14 cellular contexts compared by ENCODE assay signal in genomic region chr17:41814195-41814594, GRCh38. TPM values are rescaled to one million over a fixed set of nuclear protein-coding genes. Genes with fewer than 3 reads are reported as not detected.
DNase-seq lines count a peak whose midpoint lies in the region; ATAC-seq, FAIRE-seq and TF ChIP-seq lines count a peak whose summit lies in the region.
"Had no signal": no experiment of that assay in that cellular context is flagged by ENCODE, and none has a peak within 500 bp of the region (broad histone marks: within the 10 kb centered on the region; RNA-seq: fewer than 3 reads in every experiment).

No MANE protein-coding gene starts in this region.

- H4K20me1 ChIP-seq in osteoblast (ENCODE audit: insufficient read depth, low read length), result peaks cover 43% of the 10 kb centered on the region

- peaks cover 17% of the 10 kb centered on the region for H3K4me1 ChIP-seq in Caco-2
- H3K4me1 ChIP-seq in osteoblast (ENCODE audit: insufficient read depth, low read length), result peaks cover 26% of the 10 kb centered on the region
- H3K4me1 ChIP-seq in pancreas, result peaks cover 5 to 14% (median 7%) of the 10 kb centered on the region in 3 donors

- H3K27ac ChIP-seq in osteoblast (ENCODE audit: low read depth, low read length) (peak overlapping the region; percentile 70), pancreas (no peak overlapping the region)
- H3K27ac ChIP-seq: KMS-11 had no signal

- POLR2A ChIA-PET in Caco-2 (lab: Charles Lee), result no interaction called here

- peak overlapping the region; percentile 88 for H3K4me2 ChIP-seq in osteoblast (ENCODE audit: insufficient read depth, low read length)
- H3K4me2 ChIP-seq: KMS-11 had no signal

- intact Hi-C loops in Caco-2 (cut with micrococcal nuclease; ENCODE audit: unreplicated experiment) (no loop called here), pancreas (cut with DNase I) (loop anchor here in 1 of 3 donors (10.0 kb wide), 1 partner anchor 51 kb away; the partner anchor contains the start of gene KLHL11), CD14-positive monocyte (cut with micrococcal nuclease) (no loop called here)

- peaks cover 6% of the 10 kb centered on the region for H3K4me1 Mint-ChIP-seq in Caco-2 (ENCODE audit: low read depth, unreplicated experiment)
- H3K4me1 Mint-ChIP-seq in CD14-positive monocyte, result peaks cover 14% of the 10 kb centered on the region

- H2AFZ ChIP-seq in osteoblast (ENCODE audit: low read length), result no peak overlapping the region

- H3K27me3 ChIP-seq in Caco-2 (replicated peaks; ENCODE audit: control insufficient read depth, insufficient read depth, low read length) (no peaks in the 10 kb centered on the region), osteoblast (ENCODE audit: insufficient read depth, low read length) (no peaks in the 10 kb centered on the region), pancreas (no peaks in the 10 kb centered on the region)

- H3K79me2 ChIP-seq in osteoblast (ENCODE audit: insufficient read depth, low read length), result peaks cover 80% of the 10 kb centered on the region

- TF ChIP-seq CTCF in Caco-2 (IDR thresholded peaks at IDR 0.05; ENCODE audit: insufficient read depth in 1 of 2, low read depth in 1 of 2, low read length in 1 of 2, severe bottlenecking in 1 of 2, unreplicated experiment in 1 of 2) (no peak), osteoblast (IDR thresholded peaks at IDR 0.05; ENCODE audit: extremely low read depth, low read depth, low read length) (no peak), pancreas (IDR thresholded peaks at IDR 0.05) (no peak), CD14-positive monocyte (IDR thresholded peaks at IDR 0.05) (no peak)

- H3K27me3 Mint-ChIP-seq in Caco-2 (ENCODE audit: insufficient read depth, unreplicated experiment) (no peaks in the 10 kb centered on the region), CD14-positive monocyte (ENCODE audit: low read depth in 3 of 3) (peaks cover 28 to 50% (median 40%) of the 10 kb centered on the region in 3 donors)

- H3K9me3 Mint-ChIP-seq in Caco-2 (ENCODE audit: unreplicated experiment) (no peaks in the 10 kb centered on the region), CD14-positive monocyte (peaks cover 0 to 8% (median 2%) of the 10 kb centered on the region in 7 donors)
- H3K9me3 Mint-ChIP-seq: activated naive CD8-positive, alpha-beta T cell treated with anti-CD3 and anti-CD28 coated beads, Interleukin-2, amount 50 U/mL, for 24 hours had no signal

- BruUV-seq in Caco-2 (replicated peaks; lab: Mats Ljungman, UMichigan), result no TSS peak

- peak; percentile 88 for FAIRE-seq in RCC 7860 (lab: Jason Lieb, UNC)
- no peak for FAIRE-seq in pancreas (lab: Jason Lieb, UNC)

- peak overlapping the region; percentile 99 for H3K4me3 Mint-ChIP-seq in Caco-2 (ENCODE audit: unreplicated experiment)
- H3K4me3 Mint-ChIP-seq in CD14-positive monocyte, result no peak overlapping the region
- H3K4me3 Mint-ChIP-seq: activated naive CD8-positive, alpha-beta T cell treated with anti-CD3 and anti-CD28 coated beads, Interleukin-2, amount 50 U/mL, for 24 hours had no signal

- peaks cover 43% of the 10 kb centered on the region for H3K36me3 Mint-ChIP-seq in Caco-2 (ENCODE audit: insufficient read depth, unreplicated experiment)
- peaks cover 4 to 5% of the 10 kb centered on the region in 2 donors for H3K36me3 Mint-ChIP-seq in CD14-positive monocyte

- H3K27ac Mint-ChIP-seq in Caco-2 (ENCODE audit: unreplicated experiment) (peak overlapping the region; percentile 97), CD14-positive monocyte (no peak overlapping the region)
- H3K27ac Mint-ChIP-seq: activated naive CD8-positive, alpha-beta T cell treated with anti-CD3 and anti-CD28 coated beads, Interleukin-2, amount 50 U/mL, for 24 hours had no signal

- H3K9me3 ChIP-seq in Caco-2, result no peaks in the 10 kb centered on the region
- no peaks in the 10 kb centered on the region for H3K9me3 ChIP-seq in osteoblast (ENCODE audit: low read depth, low read length)
- no peaks in the 10 kb centered on the region for H3K9me3 ChIP-seq in pancreas

- CTCF ChIA-PET in Caco-2 (lab: Charles Lee), result no interaction called here

- DNase-seq in Caco-2, result no peak
- DNase-seq in RCC 7860 (ENCODE audit: low spot score), result peak; percentile 81
- peak; percentile 32 for DNase-seq in epidermal melanocyte (ENCODE audit: insufficient read length, low spot score)
- peak; percentile 83 for DNase-seq in osteoblast (ENCODE audit: insufficient read length, low spot score, missing footprints)
- DNase-seq in NCI-H524 (lab: John Stamatoyannopoulos, UW), result no peak
- no peak for DNase-seq in pancreas
- no peak for DNase-seq in NCI-H2081 (lab: John Stamatoyannopoulos, UW)
- no peak for DNase-seq in CD14-positive monocyte (ENCODE audit: low spot score)
- DNase-seq: activated naive CD8-positive, alpha-beta T cell treated with anti-CD3 and anti-CD28 coated beads, Interleukin-2, amount 50 U/mL, for 24 hours; left ventricle myocardium superior; NCI-H226 had no signal

- H3K4me3 ChIP-seq in Caco-2 (ENCODE audit: low read depth, low read length) (peak overlapping the region; percentile 91), osteoblast (ENCODE audit: insufficient read depth, low read length) (peak overlapping the region; percentile 85), pancreas (no peak overlapping the region)

- H3K36me3 ChIP-seq in Caco-2 (ENCODE audit: control insufficient read depth, insufficient read depth, low read length) (peaks cover 3% of the 10 kb centered on the region), osteoblast (ENCODE audit: insufficient read depth, low read length) (peaks cover 24% of the 10 kb centered on the region), pancreas (no peaks in the 10 kb centered on the region)

- 7 to 20% methylated on average over 1 of the region's 1 CpG for WGBS in pancreas, 2 donors

- no peak for ATAC-seq in pancreas
- ATAC-seq: activated naive CD8-positive, alpha-beta T cell treated with anti-CD3 and anti-CD28 coated beads, Interleukin-2, amount 50 U/mL, for 24 hours; left ventricle myocardium superior; sciatic nerve had no signal

RNA-seq across cellular contexts. Expression of gene FKBP10, which starts 1.4 kb away (rescaled TPM):
- total RNA-seq in Caco-2 (2022), result 112 and 132 TPM in 2 replicates
- total RNA-seq in osteoblast, result 387 and 396 TPM in 2 replicates
- 10 to 100 TPM in 4 of 6 donors, 1 to 10 TPM in 2; 4.5 to 35.3 (median 11.7) TPM for total RNA-seq in pancreas
- 10 to 100 TPM in 1 of 2 donors, 1 to 10 TPM in 1; 9.1 to 17.3 TPM for polyA plus RNA-seq in pancreas
- polyA plus RNA-seq in CD14-positive monocyte, result not detected

RNA-seq across cellular contexts. Expression of gene P3H4, which starts 2.4 kb away (rescaled TPM):
- total RNA-seq in Caco-2 (2022) (34.1 and 39.2 TPM in 2 replicates), osteoblast (59.7 and 66.6 TPM in 2 replicates), pancreas (10 to 100 TPM in 3 of 6 donors, 1 to 10 TPM in 3; 8.4 to 15.7 (median 10.1) TPM)
- polyA plus RNA-seq in pancreas (10 to 100 TPM; 13.0 to 16.6 TPM), CD14-positive monocyte (under 1 TPM; 0.16 to 0.46 TPM)

RNA-seq across cellular contexts. Expression of gene NT5C3B, which starts 21.8 kb away (rescaled TPM):
- 85.4 and 94.5 TPM in 2 replicates for total RNA-seq in Caco-2 (2022)
- total RNA-seq in osteoblast, result 69.8 and 70.4 TPM in 2 replicates
- 10 to 100 TPM; 24.2 to 35.6 (median 27.0) TPM for total RNA-seq in pancreas
- polyA plus RNA-seq in pancreas, result 100 to 1,000 TPM in 1 of 2 donors, 10 to 100 TPM in 1; 89.7 to 102 TPM
- 10 to 100 TPM; 13.5 to 14.2 TPM for polyA plus RNA-seq in CD14-positive monocyte

RNA-seq across cellular contexts. Expression of gene KLHL10, which starts 23.4 kb away (rescaled TPM):
- not detected in 2 replicates for total RNA-seq in Caco-2 (2022)
- total RNA-seq in osteoblast, result 0.36 and 0.59 TPM in 2 replicates
- not detected for total RNA-seq in pancreas
- polyA plus RNA-seq in pancreas, result under 1 TPM in 1 of 2 donors, not detected in 1; 0.02 TPM
- polyA plus RNA-seq in CD14-positive monocyte, result not detected
- total RNA-seq: epithelial cell of proximal tubule, sciatic nerve had no signal

RNA-seq across cellular contexts. Expression of gene JUP, which starts 27.7 kb away (rescaled TPM):
- 392 and 419 TPM in 2 replicates for total RNA-seq in Caco-2 (2022)
- total RNA-seq in osteoblast, result 18.0 and 24.2 TPM in 2 replicates
- 10 to 100 TPM; 31.1 to 93.5 (median 42.0) TPM for total RNA-seq in pancreas
- 10 to 100 TPM; 46.8 to 50.4 TPM for polyA plus RNA-seq in pancreas
- 10 to 100 TPM; 14.0 to 15.4 TPM for polyA plus RNA-seq in CD14-positive monocyte

Comparison
In these comparisons a context has a peak if more than half of its experiments do, and no peak if none do; other contexts are left out.
1. DNase-seq: peak in RCC 7860 (single experiment), epidermal melanocyte (single experiment) and osteoblast (single experiment); none in Caco-2 (0 of 2), NCI-H524 (0 of 2), pancreas (0 of 6), NCI-H2081 (0 of 2) and CD14-positive monocyte (single experiment).
2. H3K4me3 ChIP-seq: peak in Caco-2 (single experiment) and osteoblast (single experiment); none in pancreas (0 of 4).